In genomic region chr6:37371158-37372083, GRCh38 we compare ENCODE assay signal across 17 cellular contexts. TPM values are rescaled to one million over a fixed set of nuclear protein-coding genes. Genes with fewer than 3 reads are reported as not detected.
DNase-seq lines count a peak whose midpoint lies in the region; ATAC-seq and TF ChIP-seq lines count a peak whose summit lies in the region.
"Had no signal": no experiment of that assay in that cellular context is flagged by ENCODE, and none has a peak within 500 bp of the region (broad histone marks: within the 10 kb centered on the region; RNA-seq: fewer than 3 reads in every experiment).

No MANE protein-coding gene starts in this region.

- no peak for TF ChIP-seq POLR2A in upper lobe of left lung (IDR thresholded peaks at IDR 0.05)

- no peak overlapping the region for H3K27ac ChIP-seq in right cardiac atrium (ENCODE audit: low read length)
- peak overlapping the region; percentile 67 for H3K27ac ChIP-seq in left ventricle myocardium inferior (replicated peaks)
- peak overlapping the region in 3 of 4 donors; percentile 21 to 53 (median 45) for H3K27ac ChIP-seq in upper lobe of left lung
- H3K27ac ChIP-seq: spleen had no signal

- intact Hi-C loops in Right ventricle myocardium inferior (cut with DNase I) (no loop called here), right cardiac atrium (cut with DNase I) (no loop called here), left ventricle myocardium inferior (cut with micrococcal nuclease) (no loop called here)

- 53% methylated on average over 4 of the region's 4 CpGs for WGBS in right cardiac atrium
- 75 to 81% methylated on average over 4 of the region's 4 CpGs for WGBS in upper lobe of left lung, 2 donors

- TF ChIP-seq EP300 in upper lobe of left lung (IDR thresholded peaks at IDR 0.05), result peak in 1 of 4 donors; percentile 12

- no peaks in the 10 kb centered on the region for H3K9me3 ChIP-seq in right cardiac atrium (ENCODE audit: control insufficient read depth, low read length)
- no peaks in the 10 kb centered on the region for H3K9me3 ChIP-seq in left ventricle myocardium inferior (replicated peaks)
- no peaks in the 10 kb centered on the region for H3K9me3 ChIP-seq in upper lobe of left lung
- H3K9me3 ChIP-seq: spleen had no signal

- H3K36me3 ChIP-seq in left ventricle myocardium inferior, result peaks cover 52% of the 10 kb centered on the region
- peaks cover 0 to 40% (median 10%) of the 10 kb centered on the region in 4 donors for H3K36me3 ChIP-seq in upper lobe of left lung

- no peak overlapping the region for H3K27ac Mint-ChIP-seq in activated T-cell treated with anti-CD3 and anti-CD28 coated beads, Interleukin-2, amount 50 U/mL, for 72 hours
- H3K27ac Mint-ChIP-seq: activated CD4-positive, alpha-beta T cell treated with anti-CD3 and anti-CD28 coated beads, Interleukin-2, amount 10 ng/mL, durations not matched to agents 7 days and 5 days; HFFc6 had no signal

- H3K4me1 Mint-ChIP-seq in activated T-cell treated with anti-CD3 and anti-CD28 coated beads, Interleukin-2, amount 50 U/mL, for 72 hours (ENCODE audit: low read depth), result peaks cover 7% of the 10 kb centered on the region

- H3K27me3 ChIP-seq in right cardiac atrium (ENCODE audit: control insufficient read depth, insufficient read depth), result no peaks in the 10 kb centered on the region
- no peaks in the 10 kb centered on the region for H3K27me3 ChIP-seq in left ventricle myocardium inferior (ENCODE audit: low read depth)
- no peaks in the 10 kb centered on the region for H3K27me3 ChIP-seq in upper lobe of left lung
- H3K27me3 ChIP-seq: spleen had no signal

- peak; percentile 81 for ATAC-seq in Right ventricle myocardium inferior
- no peak for ATAC-seq in right cardiac atrium
- ATAC-seq in upper lobe of left lung (ENCODE audit: low FRiP score in 2 of 2), result no peak
- no peak for ATAC-seq in activated T-cell treated with anti-CD3 and anti-CD28 coated beads, Interleukin-2, amount 50 U/mL, for 72 hours (replicated peaks in 1 of 2)

- H3K4me3 Mint-ChIP-seq in activated T-cell treated with anti-CD3 and anti-CD28 coated beads, Interleukin-2, amount 50 U/mL, for 72 hours, result no peak overlapping the region
- H3K4me3 Mint-ChIP-seq: activated CD4-positive, alpha-beta T cell treated with anti-CD3 and anti-CD28 coated beads, Interleukin-2, amount 10 ng/mL, durations not matched to agents 7 days and 5 days; HFFc6 had no signal

- peaks cover 0 to 10% of the 10 kb centered on the region in 2 donors for H3K36me3 Mint-ChIP-seq in activated T-cell treated with anti-CD3 and anti-CD28 coated beads, Interleukin-2, amount 50 U/mL, for 72 hours (ENCODE audit: insufficient read depth in 2 of 2)

- H3K9me3 Mint-ChIP-seq in activated T-cell treated with anti-CD3 and anti-CD28 coated beads, Interleukin-2, amount 50 U/mL, for 72 hours, result no peaks in the 10 kb centered on the region
- H3K9me3 Mint-ChIP-seq: activated CD4-positive, alpha-beta T cell treated with anti-CD3 and anti-CD28 coated beads, Interleukin-2, amount 10 ng/mL, durations not matched to agents 7 days and 5 days; HFFc6 had no signal

- no peak for DNase-seq in Right ventricle myocardium inferior (ENCODE audit: missing footprints)
- no peak for DNase-seq in right cardiac atrium
- DNase-seq in NCI-H69 (lab: John Stamatoyannopoulos, UW), result peak; percentile 93
- DNase-seq in left ventricle myocardium inferior, result no peak
- peak in 1 of 2 donors; percentile 66 for DNase-seq in upper lobe of left lung
- DNase-seq in kidney glomerular epithelial cell (lab: John Stamatoyannopoulos, UW), result no peak
- no peak for DNase-seq in activated T-cell treated with anti-CD3 and anti-CD28 coated beads, Interleukin-2, amount 50 U/mL, for 72 hours
- DNase-seq in NCI-H2196 treated with DMSO at 0.1 percent for 48 hours (lab: John Stamatoyannopoulos, UW; ENCODE audit: unreplicated experiment), result no peak
- DNase-seq: activated CD4-positive, alpha-beta T cell treated with anti-CD3 and anti-CD28 coated beads, Interleukin-2, amount 10 ng/mL, durations not matched to agents 7 days and 5 days; amygdala; DMS153; HFFc6; NCI-H1092 treated with DMSO at 0.1 percent for 48 hours; NCI-H345; spleen; stimulated activated CD4-positive, alpha-beta T cell treated with anti-CD3 and anti-CD28 coated beads, Interleukin-4, amount 100 ng/mL, for 4 hours; T-helper 1 cell had no signal

- H3K4me3 ChIP-seq in right cardiac atrium (ENCODE audit: low read length) (no peak overlapping the region), left ventricle myocardium inferior (no peak overlapping the region), upper lobe of left lung (no peak overlapping the region)
- H3K4me3 ChIP-seq: spleen had no signal

- no peak for TF ChIP-seq CTCF in left ventricle myocardium inferior (IDR thresholded peaks at IDR 0.05; ENCODE audit: borderline replicate concordance)
- no peak for TF ChIP-seq CTCF in upper lobe of left lung (IDR thresholded peaks at IDR 0.05)

- H3K4me1 ChIP-seq in right cardiac atrium (ENCODE audit: control insufficient read depth, insufficient read depth, low read length), result peaks cover 11% of the 10 kb centered on the region
- H3K4me1 ChIP-seq in left ventricle myocardium inferior, result peaks cover 53% of the 10 kb centered on the region
- peaks cover 14 to 36% (median 27%) of the 10 kb centered on the region in 4 donors for H3K4me1 ChIP-seq in upper lobe of left lung

- H3K27me3 Mint-ChIP-seq in activated T-cell treated with anti-CD3 and anti-CD28 coated beads, Interleukin-2, amount 50 U/mL, for 72 hours (ENCODE audit: low read depth), result no peaks in the 10 kb centered on the region
- H3K27me3 Mint-ChIP-seq: activated CD4-positive, alpha-beta T cell treated with anti-CD3 and anti-CD28 coated beads, Interleukin-2, amount 10 ng/mL, durations not matched to agents 7 days and 5 days had no signal

RNA-seq across cellular contexts. Expression of gene RNF8, which starts 17.6 kb away (rescaled TPM):
- total RNA-seq in Right ventricle myocardium inferior, result 14.9 TPM
- total RNA-seq in right cardiac atrium, result 10 to 100 TPM; 18.0 to 22.9 (median 22.2) TPM
- 15.7 TPM for polyA plus RNA-seq in right cardiac atrium
- 16.1 TPM for total RNA-seq in left ventricle myocardium inferior
- total RNA-seq in upper lobe of left lung, result 10 to 100 TPM; 14.7 to 32.3 (median 17.1) TPM
- 10 to 100 TPM; 19.3 to 24.7 TPM for total RNA-seq in activated T-cell treated with anti-CD3 and anti-CD28 coated beads, Interleukin-2, amount 50 U/mL, for 72 hours
